In genomic region chr15:77143191-77143590, GRCh38 we compare ENCODE assay signal across 29 cellular contexts.
DNase-seq lines count a peak whose midpoint lies in the region; TF ChIP-seq lines count a peak whose summit lies in the region.
"Had no signal": no experiment of that assay in that cellular context is flagged by ENCODE, and none has a peak within 500 bp of the region (broad histone marks: within the 10 kb centered on the region; RNA-seq: fewer than 3 reads in every experiment).

No MANE protein-coding gene starts in this region.

- POLR2A ChIA-PET in RWPE1 (lab: Yijun Ruan, JAX; ENCODE audit: low non-redundant PET): no interaction called here

- intact Hi-C loops in left ventricle myocardium inferior (cut with micrococcal nuclease) (no loop called here), cardiac septum (cut with DNase I) (no loop called here), tibial artery (cut with DNase I; ENCODE audit: low total_unique reads) (no loop called here)

- TF ChIP-seq CTCF in left ventricle myocardium inferior (IDR thresholded peaks at IDR 0.05; ENCODE audit: borderline replicate concordance) (no peak), brain microvascular endothelial cell (IDR thresholded peaks at IDR 0.05; ENCODE audit: low read depth, low read length, missing control alignments) (no peak), tibial artery (IDR thresholded peaks at IDR 0.05) (no peak), RWPE1 (conservative IDR thresholded peaks at IDR 0.05; ENCODE audit: low read depth) (no peak)

- in situ Hi-C loops in brain microvascular endothelial cell (cut with HindIII; ENCODE audit: low pct_ligation_motif_present, low sequenced_read_pairs): no loop called here

- DNase-seq in left ventricle myocardium inferior (no peak), cardiac septum (ENCODE audit: low spot score) (no peak), brain microvascular endothelial cell (no peak), myocyte (ENCODE audit: low read depth) (peak; percentile 69), tibial artery (no peak), NCI-H2029 treated with DMSO at 0.1 percent for 48 hours (lab: John Stamatoyannopoulos, UW) (no peak), RWPE1 (ENCODE audit: low spot score) (no peak), T1000 (lab: John Stamatoyannopoulos, UW) (no peak)
- DNase-seq: AML-193; amygdala; caudate nucleus; CD4-positive, alpha-beta T cell; endodermal cell; gastrocnemius medialis; lower lobe of right lung; mucosa of descending colon; NCI-H2029; NCI-H2227 treated with DMSO at 0.1 percent for 48 hours; NCI-H526; NK-92 treated with Interleukin-12 subunit alpha and Interleukin-12 subunit beta, amount 100 ng/mL, for 24 hours; PC-3; posterior cingulate gyrus; right cardiac atrium; stimulated activated CD4-positive, alpha-beta T cell treated with anti-CD3 and anti-CD28 coated beads, Interleukin-12 subunit alpha, Interleukin-12 subunit beta, amount 100 ng/mL, for 4 hours; stimulated activated CD4-positive, alpha-beta T cell treated with anti-CD3 and anti-CD28 coated beads, Interleukin-2, amount 100 ng/mL, for 48 hours; stimulated activated naive CD8-positive, alpha-beta T cell treated with anti-CD3 and anti-CD28 coated beads, Interleukin-15, amount 100 ng/mL, for 72 hours; uterus had no signal

- peaks cover 28% of the 10 kb centered on the region for H3K9me3 ChIP-seq in left ventricle myocardium inferior (replicated peaks)
- peaks cover 0 to 7% (median 0%) of the 10 kb centered on the region in 3 donors for H3K9me3 ChIP-seq in tibial artery
- H3K9me3 ChIP-seq: gastrocnemius medialis had no signal

- H3K36me3 ChIP-seq in left ventricle myocardium inferior: peaks cover 40% of the 10 kb centered on the region
- no peaks in the 10 kb centered on the region for H3K36me3 ChIP-seq in brain microvascular endothelial cell (replicated peaks)
- no peaks in the 10 kb centered on the region for H3K36me3 ChIP-seq in tibial artery
- H3K36me3 ChIP-seq: lower lobe of right lung, thoracic aorta, uterus had no signal

- H3K4me1 ChIP-seq in left ventricle myocardium inferior (peaks cover 6% of the 10 kb centered on the region), tibial artery (peaks cover 0 to 56% (median 26%) of the 10 kb centered on the region in 4 donors)
- H3K4me1 ChIP-seq: gastrocnemius medialis, neural progenitor cell, uterus had no signal

- H3K27me3 ChIP-seq in left ventricle myocardium inferior (ENCODE audit: low read depth) (no peaks in the 10 kb centered on the region), brain microvascular endothelial cell (replicated peaks) (no peaks in the 10 kb centered on the region), tibial artery (no peaks in the 10 kb centered on the region)
- H3K27me3 ChIP-seq: gastrocnemius medialis, neural progenitor cell, uterus had no signal

- CTCF ChIA-PET in RWPE1 (lab: Yijun Ruan, JAX): no interaction called here

- H3K4me3 ChIP-seq in left ventricle myocardium inferior (no peak overlapping the region), brain microvascular endothelial cell (ENCODE audit: low read depth, low read length) (no peak overlapping the region), tibial artery (no peak overlapping the region)
- H3K4me3 ChIP-seq: gastrocnemius medialis, lower lobe of right lung, mucosa of descending colon, neural progenitor cell, thoracic aorta, uterus had no signal

- H3K27ac ChIP-seq in left ventricle myocardium inferior (replicated peaks): peak overlapping the region; percentile 60
- peak overlapping the region; percentile 95 for H3K27ac ChIP-seq in brain microvascular endothelial cell
- peak overlapping the region; percentile 59 to 60 for H3K27ac ChIP-seq in tibial artery
- H3K27ac ChIP-seq in RWPE1: no peak overlapping the region
- H3K27ac ChIP-seq: neural progenitor cell had no signal
